In genomic region chr21:39518055-39518844, GRCh38 we compare ENCODE assay signal across 9 cellular contexts.
DNase-seq lines count a peak whose midpoint lies in the region; ATAC-seq, FAIRE-seq and TF ChIP-seq lines count a peak whose summit lies in the region.
"Had no signal": no experiment of that assay in that cellular context is flagged by ENCODE, and none has a peak within 500 bp of the region (broad histone marks: within the 10 kb centered on the region; RNA-seq: fewer than 3 reads in every experiment).

No MANE protein-coding gene starts in this region.

- H3K27ac ChIP-seq in WERI-Rb-1, result no peak overlapping the region
- H3K27ac ChIP-seq in HepG2 (ENCODE audit: extremely low read length, insufficient read depth, low read length), result no peak overlapping the region
- H3K27ac ChIP-seq: BLaER1 treated with 17β-estradiol and CSF1 and Interleukin-3, amounts not matched to agents 10 nM and 100 nM had no signal

- no peak overlapping the region for H3K4me2 ChIP-seq in HepG2 (ENCODE audit: low read depth, low read length)
- H3K4me2 ChIP-seq: BLaER1 treated with 17β-estradiol and CSF1 and Interleukin-3, amounts not matched to agents 10 nM and 100 nM had no signal

- TF ChIP-seq RAD21 in HepG2 (CRISPR knock-in tag; IDR thresholded peaks at IDR 0.05), result peak; percentile 81

- BruUV-seq in HepG2 (replicated peaks; lab: Mats Ljungman, UMichigan), result no TSS peak

- TF ChIP-seq POLR2A in HepG2 (IDR thresholded peaks at IDR 0.05; ENCODE audit: insufficient read depth in 1 of 2, low read depth in 2 of 2, low read length in 2 of 2), result no peak

- no peaks in the 10 kb centered on the region for H3K4me1 ChIP-seq in HepG2 (ENCODE audit: insufficient read depth, low read length)
- H3K4me1 ChIP-seq: BLaER1 treated with 17β-estradiol and CSF1 and Interleukin-3, amounts not matched to agents 10 nM and 100 nM had no signal

- H3K9me3 ChIP-seq in WERI-Rb-1 (ENCODE audit: severe bottlenecking) (no peaks in the 10 kb centered on the region), HepG2 (ENCODE audit: low read length) (no peaks in the 10 kb centered on the region)
- H3K9me3 ChIP-seq: BLaER1 treated with 17β-estradiol and CSF1 and Interleukin-3, amounts not matched to agents 10 nM and 100 nM had no signal

- TF ChIP-seq CTCF in WERI-Rb-1 (IDR thresholded peaks at IDR 0.05; ENCODE audit: low read depth, low read length), result peak; percentile 89
- TF ChIP-seq CTCF in HepG2 (CRISPR knock-in tag; IDR thresholded peaks at IDR 0.05), result peak; percentile 88

- no peak overlapping the region for H3K9ac ChIP-seq in HepG2 (ENCODE audit: insufficient read depth, low read depth, low read length)
- H3K9ac ChIP-seq: BLaER1 treated with 17β-estradiol and CSF1 and Interleukin-3, amounts not matched to agents 10 nM and 100 nM had no signal

- H2AFZ ChIP-seq in HepG2 (ENCODE audit: low read length), result no peak overlapping the region

- no peak for TF ChIP-seq EP300 in HepG2 (IDR thresholded peaks at IDR 0.05; ENCODE audit: low read depth in 2 of 2, low read length in 2 of 2)
- TF ChIP-seq EP300 in HepG2 (CRISPR knock-in tag; IDR thresholded peaks at IDR 0.05; ENCODE audit: borderline replicate concordance), result no peak

- POLR2A ChIA-PET in HepG2 (lab: Yijun Ruan, JAX), result no interaction called here

- no peaks in the 10 kb centered on the region for H4K20me1 ChIP-seq in HepG2 (ENCODE audit: insufficient read depth, low read length)
- H4K20me1 ChIP-seq: BLaER1 treated with 17β-estradiol and CSF1 and Interleukin-3, amounts not matched to agents 10 nM and 100 nM had no signal

- intact Hi-C loops in HepG2 (cut with micrococcal nuclease; ENCODE audit: unreplicated experiment), result loop anchor here (1.0 to 5.0 kb wide), 2 partner anchors 198 to 604 kb away; no protein-coding TSS in a partner anchor

- H3K4me3 ChIP-seq in WERI-Rb-1 (ENCODE audit: low read depth, low read length), result no peak overlapping the region
- no peak overlapping the region for H3K4me3 ChIP-seq in HepG2 (replicated peaks in 1 of 3; ENCODE audit: insufficient read depth in 1 of 3, low read depth in 2 of 3, low read length in 3 of 3)
- H3K4me3 ChIP-seq: BLaER1 treated with 17β-estradiol and CSF1 and Interleukin-3, amounts not matched to agents 10 nM and 100 nM had no signal

- H3K36me3 ChIP-seq in WERI-Rb-1 (no peaks in the 10 kb centered on the region), HepG2 (replicated peaks in 1 of 2; ENCODE audit: control insufficient read depth in 1 of 2, insufficient read depth in 2 of 2, low read length in 2 of 2) (no peaks in the 10 kb centered on the region)
- H3K36me3 ChIP-seq: BLaER1 treated with 17β-estradiol and CSF1 and Interleukin-3, amounts not matched to agents 10 nM and 100 nM had no signal

- CTCF ChIA-PET in HepG2 (lab: Yijun Ruan, JAX; ENCODE audit: low intra/inter-chr PET ratio, low total read pairs), result interaction anchor here (0.8 to 3.8 kb wide), 2 partner anchors 197 to 208 kb away, joined by 3 to 59 read pairs; no protein-coding TSS in a partner anchor

- 14% methylated on average over 13 of the region's 13 CpGs for WGBS in HepG2 (ENCODE audit: low lambda C conversion rate)

- peak; percentile 88 for FAIRE-seq in HepG2 (lab: Jason Lieb, UNC)

- H3K27me3 ChIP-seq in WERI-Rb-1 (ENCODE audit: insufficient read depth, low read depth, severe bottlenecking) (no peaks in the 10 kb centered on the region), HepG2 (ENCODE audit: control insufficient read depth in 1 of 2, insufficient read depth in 2 of 2, low read length in 2 of 2) (no peaks in the 10 kb centered on the region)
- H3K27me3 ChIP-seq: BLaER1 treated with 17β-estradiol and CSF1 and Interleukin-3, amounts not matched to agents 10 nM and 100 nM had no signal

- in situ Hi-C loops in HepG2 (cut with HindIII; ENCODE audit: extremely low pct_ligation_motif_present, low pct_unique_long_range_greater_than_20kb), result loop anchor here (5.0 kb wide), 1 partner anchor 199 kb away; no protein-coding TSS in a partner anchor

- no peaks in the 10 kb centered on the region for H3K79me2 ChIP-seq in HepG2 (ENCODE audit: insufficient read depth, low read length)

- DNase-seq in NK-92 treated with Interleukin-12 subunit alpha and Interleukin-12 subunit beta, amount 100 ng/mL, for 24 hours (lab: John Stamatoyannopoulos, UW), result peak; percentile 16
- DNase-seq in NK-92 (lab: John Stamatoyannopoulos, UW; ENCODE audit: unreplicated experiment), result no peak
- peak; percentile 87 for DNase-seq in NCI-H2196 (lab: John Stamatoyannopoulos, UW; ENCODE audit: unreplicated experiment)
- peak; percentile 84 for DNase-seq in WERI-Rb-1
- peak; percentile 15 for DNase-seq in dedifferentiated amniotic fluid mesenchymal stem cell (ENCODE audit: extremely low spot score)
- DNase-seq in HepG2 (ENCODE audit: low spot score), result peak; percentile 60
- DNase-seq in stimulated activated CD8-positive, alpha-beta memory T cell treated with anti-CD3 and anti-CD28 coated beads, Interleukin-15, amount 100 ng/mL, for 48 hours (ENCODE audit: low read depth in 2 of 2), result peak; percentile 5 to 13

- ATAC-seq in HG03045 (IDR thresholded peaks at IDR 0.05; ENCODE audit: unreplicated experiment), result peak; percentile 47
- ATAC-seq in HepG2, result peak; percentile 98

TF ChIP-seq in HepG2, 621 proteins besides CTCF, POLR2A, EP300 and RAD21:
- TF ChIP-seq ZNF12 (CRISPR knock-in tag; IDR thresholded peaks at IDR 0.05) (no peak), MAZ (IDR thresholded peaks at IDR 0.05; ENCODE audit: borderline replicate concordance, low read depth, low read length) (no peak), MAZ (CRISPR knock-in tag; IDR thresholded peaks at IDR 0.05; ENCODE audit: low read depth) (0 out of 2 replicates have a peak, but pooled peaks have one; percentile 23), ZNF331 (CRISPR knock-in tag; IDR thresholded peaks at IDR 0.05) (no peak), MTF2 (CRISPR knock-in tag; IDR thresholded peaks at IDR 0.05; ENCODE audit: borderline replicate concordance) (no peak), SMC3 (IDR thresholded peaks at IDR 0.05; ENCODE audit: low read length) (peak; percentile 81), PRMT3 (CRISPR knock-in tag; IDR thresholded peaks at IDR 0.05; ENCODE audit: borderline replicate concordance, low read depth) (no peak), ZBTB3 (CRISPR knock-in tag; IDR thresholded peaks at IDR 0.05; ENCODE audit: borderline replicate concordance, low read depth) (no peak), STAG1 (CRISPR knock-in tag; IDR thresholded peaks at IDR 0.05) (peak; percentile 91), CEBPB (IDR thresholded peaks at IDR 0.05; ENCODE audit: borderline replicate concordance, low read depth, low read length) (no peak), NR2F6 (IDR thresholded peaks at IDR 0.05) (peak; percentile 25; the same call in 1 of the 2 replicates), NR2F6 (CRISPR knock-in tag; IDR thresholded peaks at IDR 0.05) (no peak), ZBTB49 (CRISPR knock-in tag; IDR thresholded peaks at IDR 0.05; ENCODE audit: borderline replicate concordance) (no peak), DDIT3 (CRISPR knock-in tag; IDR thresholded peaks at IDR 0.05) (no peak)
TF ChIP-seq in HepG2: peak in this region for 4.
